Comparison of ENCODE assay signal across 23 cellular contexts in genomic region chr5:133866160-133866902, GRCh38.
"Had no signal": no experiment of that assay in that cellular context is flagged by ENCODE, and none has a peak within 500 bp of the region (broad histone marks: within the 10 kb centered on the region; RNA-seq: fewer than 3 reads in every experiment).

No MANE protein-coding gene starts in this region.

- ATAC-seq: gastroesophageal sphincter; left colon; left ventricle myocardium superior; right cardiac atrium; stimulated activated naive B cell treated with anti-CD40 and anti-IgM and Interleukin-4, amounts not matched to agents 10 μg/mL and 1 μg/mL and 100 μg/mL, for 72 hours had no signal

- H3K27ac Mint-ChIP-seq: natural killer cell treated with Interleukin-12 subunit alpha and Interleukin-12 subunit beta and Interleukin-15 and Interleukin-18, amount 100 ng/mL, for 72 hours; progenitor cell of endocrine pancreas; stimulated activated naive B cell treated with anti-CD40 and anti-IgM and Interleukin-4, amounts not matched to agents 10 μg/mL and 1 μg/mL and 100 μg/mL, for 72 hours had no signal

- H3K4me3 ChIP-seq: colonic mucosa, esophagus squamous epithelium, gastroesophageal sphincter, lung, neural progenitor cell, ovary, smooth muscle cell had no signal

- H3K9me3 ChIP-seq: colonic mucosa, esophagus squamous epithelium, gastroesophageal sphincter, ovary had no signal

- H3K36me3 ChIP-seq: colonic mucosa, esophagus squamous epithelium, gastroesophageal sphincter, neural progenitor cell, ovary had no signal

- H3K36me3 Mint-ChIP-seq: natural killer cell treated with Interleukin-12 subunit alpha and Interleukin-12 subunit beta and Interleukin-15 and Interleukin-18, amount 100 ng/mL, for 72 hours; neural progenitor cell; stimulated activated naive B cell treated with anti-CD40 and anti-IgM and Interleukin-4, amounts not matched to agents 10 μg/mL and 1 μg/mL and 100 μg/mL, for 72 hours had no signal

- H3K27me3 Mint-ChIP-seq: stimulated activated naive B cell treated with anti-CD40 and anti-IgM and Interleukin-4, amounts not matched to agents 10 μg/mL and 1 μg/mL and 100 μg/mL, for 72 hours had no signal

- H3K4me1 ChIP-seq: colonic mucosa had no signal

- FAIRE-seq: urothelium cell line had no signal

- DNase-seq: colonic mucosa; dermis blood vessel endothelial cell; esophagus squamous epithelium; foreskin fibroblast; left colon; left ventricle myocardium superior; mesenchymal stem cell; midbrain; nucleus accumbens; ovary; right cardiac atrium; stimulated activated CD4-positive, alpha-beta T cell treated with anti-CD3 and anti-CD28 coated beads, Interleukin-15, amount 100 ng/mL, for 24 hours; stimulated activated CD4-positive, alpha-beta T cell treated with anti-CD3 and anti-CD28 coated beads, Interleukin-1b, Interleukin-23, amount 100 ng/mL, for 48 hours; stimulated activated CD4-positive, alpha-beta T cell treated with anti-CD3 and anti-CD28 coated beads, Interleukin-4, amount 100 ng/mL, for 24 hours; stimulated activated naive B cell treated with anti-CD40 and anti-IgM and Interleukin-4, amounts not matched to agents 10 μg/mL and 1 μg/mL and 100 μg/mL, for 72 hours; trophoblast cell had no signal

- H3K4me3 Mint-ChIP-seq: natural killer cell treated with Interleukin-12 subunit alpha and Interleukin-12 subunit beta and Interleukin-15 and Interleukin-18, amount 100 ng/mL, for 72 hours; neural progenitor cell; stimulated activated naive B cell treated with anti-CD40 and anti-IgM and Interleukin-4, amounts not matched to agents 10 μg/mL and 1 μg/mL and 100 μg/mL, for 72 hours had no signal

- H3K9me3 Mint-ChIP-seq: natural killer cell treated with Interleukin-12 subunit alpha and Interleukin-12 subunit beta and Interleukin-15 and Interleukin-18, amount 100 ng/mL, for 72 hours; neural progenitor cell; stimulated activated naive B cell treated with anti-CD40 and anti-IgM and Interleukin-4, amounts not matched to agents 10 μg/mL and 1 μg/mL and 100 μg/mL, for 72 hours had no signal

- H3K9ac ChIP-seq: neural progenitor cell had no signal

- H3K27ac ChIP-seq: colonic mucosa, esophagus squamous epithelium, gastroesophageal sphincter, neural progenitor cell, ovary had no signal
